Comparison of ENCODE assay signal across 1 cellular context in genomic region chr1:51345300-51345687, GRCh38.
TF ChIP-seq lines count a peak whose summit lies in the region.

No MANE protein-coding gene starts in this region.

TF ChIP-seq in GM12878, 131 proteins besides CTCF, POLR2A, EP300 and RAD21:
- TF ChIP-seq TBL1XR1 (IDR thresholded peaks at IDR 0.05; ENCODE audit: low read depth, low read length), result no peak
- no peak for TF ChIP-seq SIX5 (IDR thresholded peaks at IDR 0.05; ENCODE audit: low read depth, low read length, severe bottlenecking)
